21 cellular contexts compared by ENCODE assay signal in genomic region chr6:113696960-113697359, GRCh38.
DNase-seq lines count a peak whose midpoint lies in the region; ATAC-seq and TF ChIP-seq lines count a peak whose summit lies in the region.
"Had no signal": no experiment of that assay in that cellular context is flagged by ENCODE, and none has a peak within 500 bp of the region (broad histone marks: within the 10 kb centered on the region; RNA-seq: fewer than 3 reads in every experiment).

No MANE protein-coding gene starts in this region.

- DNase-seq in AG10803 (ENCODE audit: low read depth) (peak; percentile 31), HCT116 (ENCODE audit: low read depth, low spot score) (no peak), NOMO-1 treated with DMSO at 0.1 percent for 48 hours (lab: John Stamatoyannopoulos, UW; ENCODE audit: unreplicated experiment) (peak; percentile 87), epithelial cell of esophagus (ENCODE audit: low read depth) (peak; percentile 23), adrenal gland (no peak), NCI-H526 (lab: John Stamatoyannopoulos, UW) (no peak)
- no peak for DNase-seq in activated effector memory CD4-positive, alpha-beta T cell treated with Interleukin-2 at 50 U/mL for 16 hours
- DNase-seq: 8988T; activated CD4-positive, alpha-beta T cell treated with anti-CD3 and anti-CD28 coated beads for 1 hour; activated naive CD8-positive, alpha-beta T cell treated with anti-CD3 and anti-CD28 coated beads, Interleukin-2, amount 10 ng/mL, durations not matched to agents 7 days and 5 days; BE2C; cortex of kidney; HFFc6; NCI-H1417 treated with DMSO at 0.1 percent for 48 hours; NCI-H748 treated with DMSO at 0.1 percent for 48 hours; right lobe of liver; stimulated activated naive CD8-positive, alpha-beta T cell treated with anti-CD3 and anti-CD28 coated beads, Interleukin-15, Interleukin-2, amounts not matched to agents 100 U/mL and 50 U/mL, for 24 hours had no signal

- ATAC-seq in HCT116 (no peak), GM19035 (IDR thresholded peaks at IDR 0.05; ENCODE audit: unreplicated experiment) (no peak)
- ATAC-seq: Panc1; stimulated activated naive CD8-positive, alpha-beta T cell treated with anti-CD3 and anti-CD28 coated beads, Interleukin-15, Interleukin-2, amounts not matched to agents 100 U/mL and 50 U/mL, for 24 hours had no signal

- no peaks in the 10 kb centered on the region for H3K9me2 ChIP-seq in HCT116 (ENCODE audit: insufficient read depth)

- peaks cover 5 to 34% of the 10 kb centered on the region in 2 experiments; a peak in 3 of 4 replicates for H3K4me1 ChIP-seq in HCT116 (ENCODE audit: control insufficient read depth in 1 of 2, insufficient read depth in 2 of 2, low read length in 2 of 2)
- H3K4me1 ChIP-seq in adrenal gland (replicated peaks in 1 of 2): no peaks in the 10 kb centered on the region
- H3K4me1 ChIP-seq: BE2C had no signal

- RAD21 ChIA-PET in HCT116 (lab: Charles Lee; ENCODE audit: low non-redundant PET in 1 of 2, low total read pairs in 2 of 2, uncharacterized antibody in 2 of 2, unreplicated experiment in 2 of 2): no interaction called here

- peak overlapping the region; percentile 65 for H2AFZ ChIP-seq in HCT116 (ENCODE audit: low read depth, low read length, poor library complexity, severe bottlenecking)

- H3K9ac ChIP-seq in HCT116 (ENCODE audit: low read length): no peak overlapping the region

- intact Hi-C loops in HCT116 (cut with micrococcal nuclease) (no loop called here), adrenal gland (cut with DNase I) (no loop called here)

- no peaks in the 10 kb centered on the region for H3K79me2 ChIP-seq in HCT116 (ENCODE audit: insufficient read depth, low read length)

- H3K9me3 ChIP-seq in HCT116 (ENCODE audit: control insufficient read depth in 1 of 2, insufficient read depth in 1 of 2, low read depth in 1 of 2, low read length in 2 of 2): no peaks in the 10 kb centered on the region
- H3K9me3 ChIP-seq in adrenal gland (replicated peaks in 1 of 3): no peaks in the 10 kb centered on the region
- H3K9me3 ChIP-seq: BE2C, right lobe of liver, tibial nerve had no signal

- H4K20me1 ChIP-seq in HCT116 (ENCODE audit: insufficient read depth): no peaks in the 10 kb centered on the region

- H3K4me3 ChIP-seq in AG10803 (ENCODE audit: low read length) (no peak overlapping the region), HCT116 (replicated peaks in 1 of 2; ENCODE audit: low read depth in 1 of 2, low read length in 2 of 2) (no peak overlapping the region), epithelial cell of esophagus (ENCODE audit: low read length) (no peak overlapping the region), adrenal gland (no peak overlapping the region)
- H3K4me3 ChIP-seq: right lobe of liver, SK-N-MC, tibial nerve had no signal

- TF ChIP-seq RAD21 in HCT116 (IDR thresholded peaks at IDR 0.05; ENCODE audit: low read depth): no peak

- H3K36me3 ChIP-seq in HCT116 (ENCODE audit: control insufficient read depth in 1 of 2, insufficient read depth in 2 of 2, low read length in 2 of 2) (no peaks in the 10 kb centered on the region), adrenal gland (replicated peaks in 1 of 2) (no peaks in the 10 kb centered on the region)
- H3K36me3 ChIP-seq: BE2C, right lobe of liver, tibial nerve had no signal

- POLR2A ChIA-PET in HCT116 (lab: Charles Lee): no interaction called here

- no peaks in the 10 kb centered on the region for H3K27me3 ChIP-seq in HCT116 (ENCODE audit: insufficient read depth, low read length)
- no peaks in the 10 kb centered on the region for H3K27me3 ChIP-seq in adrenal gland
- H3K27me3 ChIP-seq: BE2C, right lobe of liver, tibial nerve had no signal

- CTCF ChIA-PET in HCT116 (lab: Charles Lee): no interaction called here

- H3K27ac ChIP-seq in HCT116 (ENCODE audit: low read depth, low read length): no peak overlapping the region
- H3K27ac ChIP-seq in adrenal gland: no peak overlapping the region
- H3K27ac ChIP-seq: right lobe of liver, SK-N-MC had no signal

- BruUV-seq in HCT116 (replicated peaks; lab: Mats Ljungman, UMichigan): no TSS peak

- peak overlapping the region; percentile 27; the same call in 1 of the 2 replicates for H3K4me2 ChIP-seq in HCT116 (ENCODE audit: low read length)

- TF ChIP-seq CTCF in AG10803 (conservative IDR thresholded peaks at IDR 0.05; ENCODE audit: low read length) (no peak), HCT116 (IDR thresholded peaks at IDR 0.05 in 2 of 3, conservative IDR thresholded peaks at IDR 0.05 in 1 of 3; ENCODE audit: borderline replicate concordance in 1 of 3, insufficient read depth in 1 of 3, low read depth in 2 of 3, low read length in 2 of 3) (no peak), epithelial cell of esophagus (IDR thresholded peaks at IDR 0.05; ENCODE audit: insufficient read depth, low read depth, low read length, missing control alignments) (no peak), adrenal gland (IDR thresholded peaks at IDR 0.05) (no peak)

- TF ChIP-seq POLR2A in HCT116 (IDR thresholded peaks at IDR 0.05; ENCODE audit: borderline replicate concordance, extremely low read depth, insufficient read depth, insufficient read length): no peak
- no peak for TF ChIP-seq POLR2A in adrenal gland (IDR thresholded peaks at IDR 0.05)

TF ChIP-seq in HCT116, 20 proteins besides CTCF, POLR2A, EP300 and RAD21:
- TF ChIP-seq CEBPB (IDR thresholded peaks at IDR 0.05; ENCODE audit: low read depth) (no peak), EZH2 (IDR thresholded peaks at IDR 0.05) (no peak), JUND (IDR thresholded peaks at IDR 0.05) (no peak), ZNF274 (IDR thresholded peaks at IDR 0.05; ENCODE audit: low read depth, low read length) (no peak), ZFX (IDR thresholded peaks at IDR 0.05) (no peak)

Comparison
In these comparisons a context has a peak if more than half of its experiments do, and no peak if none do; other contexts are left out.
1. DNase-seq: peak in AG10803 (single experiment), NOMO-1 treated with DMSO at 0.1 percent for 48 hours (single experiment) and epithelial cell of esophagus (single experiment); none in HCT116 (single experiment), adrenal gland (0 of 7), NCI-H526 (0 of 2) and activated effector memory CD4-positive, alpha-beta T cell treated with Interleukin-2 at 50 U/mL for 16 hours (single experiment).